In the genomic region with DNA sequence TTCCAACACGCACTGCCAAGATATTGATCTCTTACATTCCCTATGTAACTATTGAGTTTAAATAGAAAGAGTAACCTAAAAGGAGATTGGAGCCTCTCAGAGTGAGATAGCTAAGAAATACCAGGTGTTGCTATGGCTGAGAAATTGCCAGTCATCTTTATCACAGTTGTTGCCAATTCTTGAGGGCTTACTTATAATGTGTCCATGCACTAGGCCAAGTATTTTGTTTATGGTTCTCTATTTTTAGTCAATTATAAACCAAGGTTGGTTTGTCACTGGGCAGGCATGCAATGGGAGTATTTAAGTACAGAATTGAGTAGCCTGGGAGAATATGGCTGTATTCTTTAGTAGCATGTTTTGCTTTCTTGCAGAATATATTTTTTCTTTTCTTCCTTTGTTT, we compare ENCODE assay signal across 17 cellular contexts.
A peak's percentile ranks its signal among the peaks of the same experiment; 100 is the strongest.
DNase-seq lines count a peak whose midpoint lies in the region; ATAC-seq and TF ChIP-seq lines count a peak whose summit lies in the region.
"Had no signal": no experiment of that assay in that cellular context is flagged by ENCODE, and none has a peak within 500 bp of the region (broad histone marks: within the 10 kb centered on the region; RNA-seq: fewer than 3 reads in every experiment).

No MANE protein-coding gene starts in this region.

- H3K27me3 Mint-ChIP-seq in MCF 10A (ENCODE audit: insufficient read depth, unreplicated experiment), result peaks cover 36% of the 10 kb centered on the region
- no peaks in the 10 kb centered on the region for H3K27me3 Mint-ChIP-seq in naive thymus-derived CD8-positive, alpha-beta T cell

- POLR2A ChIA-PET in MCF 10A (lab: Yijun Ruan, JAX), result interaction anchor here (0.5 kb wide), 1 partner anchor 19 kb away, joined by 3 read pairs; no protein-coding TSS in a partner anchor
- POLR2A ChIA-PET in naive thymus-derived CD8-positive, alpha-beta T cell (lab: Charles Lee), result no interaction called here

- no peak overlapping the region for H3K4ac ChIP-seq in mesenchymal stem cell (ENCODE audit: low read depth in 1 of 2, low read length in 2 of 2)

- H3K4me3 ChIP-seq in breast epithelium (no peak overlapping the region), mesenchymal stem cell (ENCODE audit: insufficient read depth in 1 of 2, low read depth in 1 of 2, low read length in 2 of 2) (no peak overlapping the region)

- H3K23ac ChIP-seq in mesenchymal stem cell (ENCODE audit: low read length in 2 of 2), result no peak overlapping the region

- no peaks in the 10 kb centered on the region for H3K36me3 ChIP-seq in breast epithelium
- no peaks in the 10 kb centered on the region for H3K36me3 ChIP-seq in mesenchymal stem cell (ENCODE audit: control insufficient read depth in 1 of 2, insufficient read depth in 2 of 2, low read depth in 1 of 2, low read length in 2 of 2)

- CTCF ChIA-PET in MCF 10A (lab: Yijun Ruan, JAX), result no interaction called here

- H2BK12ac ChIP-seq in mesenchymal stem cell (ENCODE audit: low read length in 2 of 2), result no peak overlapping the region

- H3K36me3 Mint-ChIP-seq in MCF 10A (ENCODE audit: insufficient read depth, unreplicated experiment), result no peaks in the 10 kb centered on the region
- H3K36me3 Mint-ChIP-seq in naive thymus-derived CD8-positive, alpha-beta T cell, result no peaks in the 10 kb centered on the region

- WGBS in mesenchymal stem cell, result no CpG with 5 or more reads among the region's 1 CpG

- H2BK120ac ChIP-seq in mesenchymal stem cell (ENCODE audit: low read depth, low read length), result no peak overlapping the region

- H3K4me3 Mint-ChIP-seq in MCF 10A (ENCODE audit: unreplicated experiment), result no peak overlapping the region
- H3K4me3 Mint-ChIP-seq in naive thymus-derived CD8-positive, alpha-beta T cell, result no peak overlapping the region

- H3K18ac ChIP-seq in mesenchymal stem cell (ENCODE audit: low read depth in 1 of 2, low read length in 2 of 2), result no peak overlapping the region

- no peak overlapping the region for H3K9ac ChIP-seq in mesenchymal stem cell (ENCODE audit: low read length)

- no peak overlapping the region for H2AK5ac ChIP-seq in mesenchymal stem cell (ENCODE audit: low read length, severe bottlenecking)

- intact Hi-C loops in MCF 10A (cut with micrococcal nuclease), result no loop called here
- intact Hi-C loops in breast epithelium (cut with DNase I; ENCODE audit: low total_unique reads), result no loop called here

- no peak for DNase-seq in MCF 10A (ENCODE audit: unreplicated experiment)
- DNase-seq in breast epithelium (ENCODE audit: low spot score in 2 of 2), result no peak
- DNase-seq in glomerular visceral epithelial cell (ENCODE audit: extremely low spot score), result peak; percentile 56
- peak; percentile 38 for DNase-seq in mesenchymal stem cell
- no peak for DNase-seq in naive thymus-derived CD8-positive, alpha-beta T cell
- no peak for DNase-seq in activated CD4-positive, CD25-positive, alpha-beta regulatory T cell treated with anti-CD3 and anti-CD28 coated beads, Interleukin-2, amount 50 U/mL, for 72 hours
- DNase-seq: 8988T, C1 segment of cervical spinal cord, DMS153, MV-4-11, NCI-H1417 treated with DMSO at 0.1 percent for 48 hours, NCI-H2029, NCI-H2171 treated with DMSO at 0.1 percent for 48 hours, NCI-H82, SHP77 treated with DMSO at 0.1 percent for 48 hours had no signal

- no peak for TF ChIP-seq POLR2A in breast epithelium (IDR thresholded peaks at IDR 0.05)

- H2AFZ ChIP-seq in mesenchymal stem cell (ENCODE audit: low read depth, low read length), result no peak overlapping the region

- ATAC-seq in HG03135 (IDR thresholded peaks at IDR 0.05; ENCODE audit: unreplicated experiment) (no peak), GM21619 (IDR thresholded peaks at IDR 0.05; ENCODE audit: unreplicated experiment) (no peak)
- ATAC-seq in naive thymus-derived CD8-positive, alpha-beta T cell, result no peak

- H3K9me3 Mint-ChIP-seq in MCF 10A (ENCODE audit: unreplicated experiment), result no peaks in the 10 kb centered on the region
- peaks cover 0 to 3% (median 0%) of the 10 kb centered on the region in 9 donors for H3K9me3 Mint-ChIP-seq in naive thymus-derived CD8-positive, alpha-beta T cell

- no peak overlapping the region for H3K27ac ChIP-seq in breast epithelium
- peak overlapping the region; percentile 84 for H3K27ac ChIP-seq in mesenchymal stem cell (ENCODE audit: low read length, poor library complexity, severe bottlenecking)

- H4K8ac ChIP-seq in mesenchymal stem cell (ENCODE audit: low read length), result no peak overlapping the region

- H4K91ac ChIP-seq in mesenchymal stem cell (ENCODE audit: low read length), result no peak overlapping the region

- TF ChIP-seq CTCF in MCF 10A (IDR thresholded peaks at IDR 0.05; ENCODE audit: unreplicated experiment) (no peak), breast epithelium (IDR thresholded peaks at IDR 0.05) (no peak)

- peak overlapping the region; percentile 44 for H2BK5ac ChIP-seq in mesenchymal stem cell (ENCODE audit: low read depth, low read length, poor library complexity, severe bottlenecking)

- H3K4me1 ChIP-seq in breast epithelium, result no peaks in the 10 kb centered on the region
- H3K4me1 ChIP-seq in mesenchymal stem cell (ENCODE audit: control insufficient read depth, insufficient read depth, low read depth, low read length), result peaks cover 1% of the 10 kb centered on the region

- H3K14ac ChIP-seq in mesenchymal stem cell (ENCODE audit: low read length in 2 of 2), result no peak overlapping the region

- no TSS peak for BruUV-seq in MCF 10A (replicated peaks; lab: Mats Ljungman, UMichigan)

- H3K4me1 Mint-ChIP-seq in MCF 10A (ENCODE audit: insufficient read depth, unreplicated experiment), result peaks cover 6% of the 10 kb centered on the region
- H3K4me1 Mint-ChIP-seq in naive thymus-derived CD8-positive, alpha-beta T cell, result no peaks in the 10 kb centered on the region

- H2BK15ac ChIP-seq in mesenchymal stem cell (ENCODE audit: low read depth, poor library complexity, severe bottlenecking), result no peak overlapping the region

- no peaks in the 10 kb centered on the region for H3K79me1 ChIP-seq in mesenchymal stem cell (replicated peaks; ENCODE audit: low read length, poor library complexity, severe bottlenecking)

- H3K9me3 ChIP-seq in breast epithelium (no peaks in the 10 kb centered on the region), mesenchymal stem cell (ENCODE audit: control insufficient read depth, low read length) (no peaks in the 10 kb centered on the region)

- H3K27me3 ChIP-seq in breast epithelium, result peaks cover 0 to 53% of the 10 kb centered on the region in 2 donors
- no peaks in the 10 kb centered on the region for H3K27me3 ChIP-seq in mesenchymal stem cell (ENCODE audit: control insufficient read depth in 1 of 2, insufficient read depth in 1 of 2, low read length in 2 of 2)

- H3K27ac Mint-ChIP-seq in MCF 10A (ENCODE audit: low read depth, unreplicated experiment), result peak overlapping the region; percentile 33
- H3K27ac Mint-ChIP-seq in naive thymus-derived CD8-positive, alpha-beta T cell, result no peak overlapping the region

- H3K4me2 ChIP-seq in mesenchymal stem cell (ENCODE audit: low read length, poor library complexity, severe bottlenecking), result no peak overlapping the region

Comparison
In these comparisons a context has a peak if more than half of its experiments do, and no peak if none do; other contexts are left out.
1. DNase-seq: peak in glomerular visceral epithelial cell (single experiment) and mesenchymal stem cell (single experiment); none in MCF 10A (single experiment), breast epithelium (0 of 2), naive thymus-derived CD8-positive, alpha-beta T cell (0 of 10) and activated CD4-positive, CD25-positive, alpha-beta regulatory T cell treated with anti-CD3 and anti-CD28 coated beads, Interleukin-2, amount 50 U/mL, for 72 hours (single experiment).